Comparison of ENCODE assay signal across 8 cellular contexts in the genomic region with DNA sequence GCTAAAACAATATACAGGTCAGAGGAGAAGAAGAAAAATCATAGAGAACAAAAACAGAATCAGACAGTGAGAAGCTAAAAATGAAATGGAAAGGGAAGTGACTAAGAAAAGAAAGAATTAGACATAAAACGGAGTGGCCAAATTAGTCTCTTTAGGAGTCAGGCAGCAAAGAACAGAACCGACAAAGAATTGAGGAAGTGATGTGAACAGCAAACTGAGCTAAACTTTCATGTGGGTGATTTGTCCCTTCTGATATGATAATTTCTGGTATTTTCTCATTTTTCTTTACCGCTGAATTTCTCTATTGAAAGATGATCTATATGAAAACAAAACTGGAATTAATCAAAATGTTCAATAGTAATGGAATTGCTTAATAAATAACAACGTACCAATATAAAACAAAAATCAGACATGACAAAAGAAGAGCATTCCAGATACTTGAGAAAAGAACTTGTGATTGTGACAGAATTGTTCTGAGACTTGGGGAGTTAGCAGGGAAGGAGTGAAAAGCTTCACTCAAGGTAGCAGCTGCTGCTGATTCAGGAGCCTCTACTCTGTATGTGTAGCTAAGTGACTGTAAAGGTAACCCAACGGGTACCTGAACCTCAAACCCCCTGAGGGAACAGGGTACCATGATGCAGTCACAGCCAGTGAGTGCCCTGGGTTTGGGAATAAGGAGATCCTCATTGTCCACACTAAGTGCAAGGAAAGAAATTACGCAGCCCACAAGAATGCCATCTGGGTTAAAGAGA. TPM values are rescaled to one million over a fixed set of nuclear protein-coding genes. Genes with fewer than 3 reads are reported as not detected.
DNase-seq lines count a peak whose midpoint lies in the region; ATAC-seq and TF ChIP-seq lines count a peak whose summit lies in the region.

No MANE protein-coding gene starts in this region.

- peaks cover 71% of the 10 kb centered on the region for H3K4me1 ChIP-seq in left ventricle myocardium inferior
- peaks cover 6% of the 10 kb centered on the region for H3K4me1 ChIP-seq in mucosa of descending colon (ENCODE audit: low read depth)
- H3K4me1 ChIP-seq in vagina = peaks cover 9% of the 10 kb centered on the region
- peaks cover 0 to 28% (median 7%) of the 10 kb centered on the region in 4 donors for H3K4me1 ChIP-seq in tibial nerve

- H3K4me1 Mint-ChIP-seq in activated naive CD8-positive, alpha-beta T cell treated with anti-CD3 and anti-CD28 coated beads for 36 hours = peaks cover 73% of the 10 kb centered on the region

- H3K4me3 ChIP-seq in left ventricle myocardium inferior (no peak overlapping the region), mucosa of descending colon (no peak overlapping the region), vagina (no peak overlapping the region), tibial nerve (no peak overlapping the region)

- no peak for TF ChIP-seq EP300 in tibial nerve (IDR thresholded peaks at IDR 0.05)

- TF ChIP-seq CTCF in left ventricle myocardium inferior (IDR thresholded peaks at IDR 0.05; ENCODE audit: borderline replicate concordance) (no peak), mucosa of descending colon (IDR thresholded peaks at IDR 0.05) (no peak), vagina (IDR thresholded peaks at IDR 0.05) (no peak), tibial nerve (IDR thresholded peaks at IDR 0.05) (no peak)

- peak overlapping the region; percentile 78 for H3K27ac Mint-ChIP-seq in activated naive CD8-positive, alpha-beta T cell treated with anti-CD3 and anti-CD28 coated beads for 36 hours

- WGBS in tibial nerve, 2 donors = 82 to 85% methylated on average over 6 of the region's 6 CpGs

- intact Hi-C loops in left ventricle myocardium inferior (cut with micrococcal nuclease) = no loop called here
- intact Hi-C loops in mucosa of descending colon (cut with DNase I, micrococcal nuclease) = no loop called here
- intact Hi-C loops in vagina (cut with DNase I) = no loop called here

- H3K27ac ChIP-seq in left ventricle myocardium inferior (replicated peaks) = no peak overlapping the region
- H3K27ac ChIP-seq in vagina = no peak overlapping the region
- H3K27ac ChIP-seq in tibial nerve = no peak overlapping the region

- H3K36me3 ChIP-seq in left ventricle myocardium inferior = no peaks in the 10 kb centered on the region
- H3K36me3 ChIP-seq in mucosa of descending colon (ENCODE audit: low read depth) = no peaks in the 10 kb centered on the region
- H3K36me3 ChIP-seq in vagina = no peaks in the 10 kb centered on the region
- peaks cover 0 to 23% (median 0%) of the 10 kb centered on the region in 3 donors for H3K36me3 ChIP-seq in tibial nerve

- no peaks in the 10 kb centered on the region for H3K27me3 Mint-ChIP-seq in activated naive CD8-positive, alpha-beta T cell treated with anti-CD3 and anti-CD28 coated beads for 36 hours

- H3K27me3 ChIP-seq in left ventricle myocardium inferior (ENCODE audit: low read depth) = no peaks in the 10 kb centered on the region
- H3K27me3 ChIP-seq in vagina = no peaks in the 10 kb centered on the region
- H3K27me3 ChIP-seq in tibial nerve = no peaks in the 10 kb centered on the region

- peaks cover 51% of the 10 kb centered on the region for H3K36me3 Mint-ChIP-seq in activated naive CD8-positive, alpha-beta T cell treated with anti-CD3 and anti-CD28 coated beads for 36 hours

- H3K9me3 Mint-ChIP-seq in activated naive CD8-positive, alpha-beta T cell treated with anti-CD3 and anti-CD28 coated beads for 36 hours = no peaks in the 10 kb centered on the region

- peak overlapping the region; percentile 60 for H3K4me3 Mint-ChIP-seq in activated naive CD8-positive, alpha-beta T cell treated with anti-CD3 and anti-CD28 coated beads for 36 hours

- ATAC-seq in GM18498 (IDR thresholded peaks at IDR 0.05; ENCODE audit: unreplicated experiment) (peak; percentile 73), GM19468 (IDR thresholded peaks at IDR 0.05; ENCODE audit: extremely low read depth, unreplicated experiment) (peak; percentile 63), HG03280 (IDR thresholded peaks at IDR 0.05; ENCODE audit: unreplicated experiment) (peak; percentile 81), mucosa of descending colon (no peak)

- no peak for DNase-seq in activated naive CD8-positive, alpha-beta T cell treated with anti-CD3 and anti-CD28 coated beads for 36 hours
- DNase-seq in left ventricle myocardium inferior (no peak), mucosa of descending colon (no peak), vagina (ENCODE audit: extremely low spot score in 2 of 2) (no peak), tibial nerve (ENCODE audit: low spot score in 2 of 2) (no peak)

- H3K9me3 ChIP-seq in left ventricle myocardium inferior (replicated peaks) (no peaks in the 10 kb centered on the region), mucosa of descending colon (no peaks in the 10 kb centered on the region), vagina (no peaks in the 10 kb centered on the region), tibial nerve (no peaks in the 10 kb centered on the region)

- TF ChIP-seq POLR2A in vagina (IDR thresholded peaks at IDR 0.05) (no peak), tibial nerve (IDR thresholded peaks at IDR 0.05) (no peak)

RNA-seq across cellular contexts. Expression of gene TAPT1, which starts 8.8 kb away (rescaled TPM):
- 10 to 100 TPM; 28.5 to 31.3 TPM for total RNA-seq in activated naive CD8-positive, alpha-beta T cell treated with anti-CD3 and anti-CD28 coated beads for 36 hours
- total RNA-seq in left ventricle myocardium inferior (35.3 TPM), mucosa of descending colon (10 to 100 TPM; 38.2 to 62.6 (median 38.8) TPM), vagina (28.5 TPM), tibial nerve (10 to 100 TPM; 21.3 to 41.3 (median 37.5) TPM)
